In the genomic region with DNA sequence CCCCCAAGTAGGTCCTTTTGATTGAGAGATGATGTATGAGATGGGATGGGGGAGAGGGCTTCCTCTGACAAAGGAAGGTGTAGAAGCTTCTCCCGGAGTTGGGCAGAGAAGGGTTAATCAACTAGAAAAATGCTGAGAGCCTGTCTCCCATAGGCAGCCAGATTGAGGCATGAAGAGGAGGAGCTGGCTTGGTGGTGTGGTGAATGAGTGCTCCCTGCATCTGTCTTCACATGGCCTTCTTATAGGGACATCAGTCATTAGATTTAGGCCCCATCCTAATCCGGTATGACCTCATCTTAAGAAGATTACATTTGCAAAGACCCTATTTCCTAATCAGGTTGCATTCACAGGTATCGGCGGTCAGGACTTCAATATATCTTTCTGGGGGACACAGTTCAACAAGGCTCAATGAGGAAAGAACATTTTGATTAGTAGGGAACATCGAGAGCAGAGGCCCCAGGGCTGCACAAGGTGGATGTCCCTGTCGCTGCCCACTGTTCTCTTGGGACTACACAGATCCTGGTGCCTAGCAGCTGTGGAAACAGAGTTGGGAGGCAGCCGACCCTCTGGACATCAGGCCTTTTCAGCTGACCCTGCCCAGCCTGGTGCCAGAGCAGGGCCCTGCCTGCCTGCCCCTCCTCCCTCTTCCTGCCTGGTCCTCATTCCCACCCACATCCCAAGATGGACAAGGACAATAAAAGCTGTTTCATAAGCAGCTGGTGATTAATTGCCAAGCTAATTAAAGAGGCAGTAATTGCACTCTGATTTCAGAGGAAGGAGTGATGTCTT, we compare ENCODE assay signal across 1 cellular context.
TF ChIP-seq lines count a peak whose summit lies in the region.

No MANE protein-coding gene starts in this region.

TF ChIP-seq in GM23338, 12 proteins besides CTCF, POLR2A, EP300 and RAD21 (continued from another document):
- TF ChIP-seq EZH2phosphoT487 (IDR thresholded peaks at IDR 0.05; ENCODE audit: unreplicated experiment) (no peak), ZNF114 (CRISPR knock-in tag; IDR thresholded peaks at IDR 0.05) (no peak)
